ENCODE assay signal across 8 cellular contexts in the genomic region with DNA sequence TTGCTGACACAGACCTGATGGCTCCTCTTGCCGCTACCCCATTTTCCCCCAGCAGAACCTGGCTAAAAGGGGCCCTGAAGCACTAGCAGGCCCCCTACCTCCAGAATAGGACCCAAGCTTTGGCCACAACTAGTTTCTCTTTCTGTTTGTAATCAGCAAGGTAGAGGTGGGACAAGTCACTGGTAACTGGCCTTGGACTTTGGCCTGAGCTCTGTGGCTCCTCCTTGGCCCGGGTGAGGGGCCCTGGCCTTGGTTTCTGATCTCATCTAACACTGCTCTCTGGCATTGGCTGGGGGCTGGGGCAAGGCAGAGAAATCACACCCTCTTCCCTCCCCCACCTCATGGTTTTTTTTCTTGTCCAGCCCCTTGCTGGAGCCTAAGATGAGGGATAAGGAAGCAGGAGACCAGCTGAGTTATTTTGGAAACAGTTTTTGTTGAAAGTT. TPM values are rescaled to one million over a fixed set of nuclear protein-coding genes. Genes with fewer than 3 reads are reported as not detected.
DNase-seq lines count a peak whose midpoint lies in the region; ATAC-seq and TF ChIP-seq lines count a peak whose summit lies in the region.

No MANE protein-coding gene starts in this region.

- H3K9ac ChIP-seq in adipocyte (ENCODE audit: low read length) (peak overlapping the region; percentile 96), liver (ENCODE audit: low read depth in 1 of 2, low read length in 2 of 2) (peak overlapping the region; percentile 63 to 96)

- peak overlapping the region; percentile 95 for H3K4me3 ChIP-seq in adipocyte (ENCODE audit: low read length)
- peak overlapping the region; percentile 71 to 95 (median 80) for H3K4me3 ChIP-seq in liver (ENCODE audit: low read depth in 1 of 3, low read length in 3 of 3)

- H3K4me1 Mint-ChIP-seq in activated naive CD4-positive, alpha-beta T cell treated with anti-CD3 and anti-CD28 coated beads, Interleukin-2, amount 10 ng/mL, durations not matched to agents 7 days and 5 days: peaks cover 62% of the 10 kb centered on the region
- peaks cover 22% of the 10 kb centered on the region for H3K4me1 Mint-ChIP-seq in type B pancreatic cell (ENCODE audit: unreplicated experiment)

- no peak for ATAC-seq in HG02852 (IDR thresholded peaks at IDR 0.05; ENCODE audit: unreplicated experiment)

- no peak for DNase-seq in activated naive CD4-positive, alpha-beta T cell treated with anti-CD3 and anti-CD28 coated beads, Interleukin-2, amount 10 ng/mL, durations not matched to agents 7 days and 5 days
- no peak for DNase-seq in activated naive CD4-positive, alpha-beta T cell treated with Interleukin-2 at 50 U/mL for 16 hours
- peak; percentile 39 for DNase-seq in adipocyte (ENCODE audit: low read depth)
- peak; percentile 40 for DNase-seq in type B pancreatic cell (ENCODE audit: extremely low spot score, unreplicated experiment)
- DNase-seq in midbrain (lab: John Stamatoyannopoulos, UW): no peak
- no peak for DNase-seq in DMS153 treated with DMSO at 0.1 percent for 48 hours (lab: John Stamatoyannopoulos, UW; ENCODE audit: unreplicated experiment)

- 10% methylated on average over 2 of the region's 2 CpGs for WGBS in liver

- CTCF ChIA-PET in activated naive CD4-positive, alpha-beta T cell treated with anti-CD3 and anti-CD28 coated beads, Interleukin-2, amount 10 ng/mL, durations not matched to agents 7 days and 5 days (lab: Charles Lee): interaction anchor here (0.7 to 3.9 kb wide), 3 partner anchors 10 to 151 kb away, joined by 3 to 33 read pairs (median 4); no protein-coding TSS in a partner anchor

- H3K4me3 Mint-ChIP-seq in activated naive CD4-positive, alpha-beta T cell treated with anti-CD3 and anti-CD28 coated beads, Interleukin-2, amount 10 ng/mL, durations not matched to agents 7 days and 5 days: peak overlapping the region; percentile 100
- peak overlapping the region; percentile 100 for H3K4me3 Mint-ChIP-seq in type B pancreatic cell

- H3K4me1 ChIP-seq in adipocyte (ENCODE audit: control insufficient read depth, insufficient read depth, low read length) (peaks cover 33% of the 10 kb centered on the region), liver (ENCODE audit: control insufficient read depth in 4 of 4, insufficient read depth in 4 of 4, low read length in 3 of 4) (peaks cover 12 to 51% (median 44%) of the 10 kb centered on the region in 4 donors)

- H3K36me3 Mint-ChIP-seq in activated naive CD4-positive, alpha-beta T cell treated with anti-CD3 and anti-CD28 coated beads, Interleukin-2, amount 10 ng/mL, durations not matched to agents 7 days and 5 days: peaks cover 57% of the 10 kb centered on the region
- H3K36me3 Mint-ChIP-seq in type B pancreatic cell: peaks cover 11% of the 10 kb centered on the region

- no peak for TF ChIP-seq CTCF in liver (IDR thresholded peaks at IDR 0.05; ENCODE audit: low read depth, low read length, missing input control)
- TF ChIP-seq CTCF in type B pancreatic cell (conservative IDR thresholded peaks at IDR 0.05): no peak

- peak overlapping the region; percentile 72 to 87 for H3K27ac ChIP-seq in liver (ENCODE audit: low read depth in 1 of 2, low read length in 2 of 2)

- peaks cover 6% of the 10 kb centered on the region for H3K9me3 ChIP-seq in adipocyte (ENCODE audit: control insufficient read depth, low read length)
- H3K9me3 ChIP-seq in liver (ENCODE audit: control insufficient read depth in 4 of 4, low read length in 3 of 4): peaks cover 0 to 2% (median under 1%) of the 10 kb centered on the region in 4 donors

- no peak for TF ChIP-seq RAD21 in liver (IDR thresholded peaks at IDR 0.05)

- H3K9me3 Mint-ChIP-seq in activated naive CD4-positive, alpha-beta T cell treated with anti-CD3 and anti-CD28 coated beads, Interleukin-2, amount 10 ng/mL, durations not matched to agents 7 days and 5 days: peaks cover 13% of the 10 kb centered on the region
- peaks cover 5% of the 10 kb centered on the region for H3K9me3 Mint-ChIP-seq in type B pancreatic cell

- H3K27me3 ChIP-seq in adipocyte (replicated peaks; ENCODE audit: control insufficient read depth, insufficient read depth, low read length): no peaks in the 10 kb centered on the region
- H3K27me3 ChIP-seq in liver (ENCODE audit: control insufficient read depth in 4 of 4, insufficient read depth in 4 of 4, low read length in 3 of 4): no peaks in the 10 kb centered on the region

- H3K36me3 ChIP-seq in adipocyte (ENCODE audit: control insufficient read depth, insufficient read depth, low read length, severe bottlenecking): peaks cover 27% of the 10 kb centered on the region
- peaks cover 5 to 12% (median 8%) of the 10 kb centered on the region in 4 donors for H3K36me3 ChIP-seq in liver (ENCODE audit: control insufficient read depth in 4 of 4, insufficient read depth in 3 of 4, low read depth in 1 of 4, low read length in 3 of 4)

- peaks cover 23% of the 10 kb centered on the region for H3K27me3 Mint-ChIP-seq in activated naive CD4-positive, alpha-beta T cell treated with anti-CD3 and anti-CD28 coated beads, Interleukin-2, amount 10 ng/mL, durations not matched to agents 7 days and 5 days
- peaks cover 2% of the 10 kb centered on the region for H3K27me3 Mint-ChIP-seq in type B pancreatic cell

- peak overlapping the region; percentile 100 for H3K27ac Mint-ChIP-seq in activated naive CD4-positive, alpha-beta T cell treated with anti-CD3 and anti-CD28 coated beads, Interleukin-2, amount 10 ng/mL, durations not matched to agents 7 days and 5 days
- H3K27ac Mint-ChIP-seq in type B pancreatic cell: peak overlapping the region; percentile 87

TF ChIP-seq in liver, 16 proteins besides CTCF, POLR2A, EP300 and RAD21:
- TF ChIP-seq ATF3 (IDR thresholded peaks at IDR 0.05) (no peak), FOXA1 (IDR thresholded peaks at IDR 0.05) (no peak), RXRA (IDR thresholded peaks at IDR 0.05) (peak in 1 of 2 donors; percentile 25), NR2F2 (IDR thresholded peaks at IDR 0.05) (no peak), GABPA (IDR thresholded peaks at IDR 0.05 in 1 of 2, conservative IDR thresholded peaks at IDR 0.05 in 1 of 2) (no peak), EGR1 (IDR thresholded peaks at IDR 0.05; ENCODE audit: low read depth in 2 of 2) (no peak), TAF1 (conservative IDR thresholded peaks at IDR 0.05) (no peak), YY1 (IDR thresholded peaks at IDR 0.05) (no peak), HNF4A (conservative IDR thresholded peaks at IDR 0.05) (peak; percentile 77 to 85), REST (IDR thresholded peaks at IDR 0.05) (no peak), HNF4G (IDR thresholded peaks at IDR 0.05) (peak; percentile 60), SP1 (IDR thresholded peaks at IDR 0.05) (peak; percentile 52)
TF ChIP-seq in liver: peak in this region for 4.

RNA-seq across cellular contexts. Expression of gene CALM3, which starts 2.1 kb away (rescaled TPM):
- total RNA-seq in liver: 100 to 1,000 TPM in 1 of 2 donors, 10 to 100 TPM in 1; 73.3 to 112 TPM
- polyA plus RNA-seq in liver: 10 to 100 TPM; 51.4 to 90.0 TPM
- total RNA-seq in type B pancreatic cell (ENCODE audit: low replicate concordance): 315 and 335 TPM in 2 replicates

RNA-seq across cellular contexts. Expression of gene PTGIR, which starts 21.7 kb away (rescaled TPM):
- total RNA-seq in liver (1 to 10 TPM; 1.4 to 2.8 TPM), type B pancreatic cell (ENCODE audit: low replicate concordance) (0.46 TPM in 1 of 2 replicates, not detected in the other)
- 1 to 10 TPM; 2.9 to 5.9 TPM for polyA plus RNA-seq in liver

RNA-seq across cellular contexts. Expression of gene GNG8, which starts 32.8 kb away (rescaled TPM):
- not detected for total RNA-seq in liver
- polyA plus RNA-seq in liver: not detected
- total RNA-seq in type B pancreatic cell (ENCODE audit: low replicate concordance): 2.4 TPM in 1 of 2 replicates, not detected in the other

RNA-seq across cellular contexts. Expression of gene DACT3, which starts 57.8 kb away (rescaled TPM):
- total RNA-seq in liver (1 to 10 TPM; 1.0 to 1.1 TPM), type B pancreatic cell (ENCODE audit: low replicate concordance) (1.3 and 24.5 TPM in 2 replicates)
- polyA plus RNA-seq in liver: 1 to 10 TPM in 1 of 2 donors, under 1 TPM in 1; 0.32 to 1.4 TPM

Comparison
In these comparisons a context has a peak if more than half of its experiments do, and no peak if none do; other contexts are left out.
1. DNase-seq: peak in adipocyte (single experiment) and type B pancreatic cell (single experiment); none in activated naive CD4-positive, alpha-beta T cell treated with anti-CD3 and anti-CD28 coated beads, Interleukin-2, amount 10 ng/mL, durations not matched to agents 7 days and 5 days (single experiment), activated naive CD4-positive, alpha-beta T cell treated with Interleukin-2 at 50 U/mL for 16 hours (single experiment), midbrain (single experiment) and DMS153 treated with DMSO at 0.1 percent for 48 hours (single experiment).